ENCODE assay signal across 26 cellular contexts in the genomic region with DNA sequence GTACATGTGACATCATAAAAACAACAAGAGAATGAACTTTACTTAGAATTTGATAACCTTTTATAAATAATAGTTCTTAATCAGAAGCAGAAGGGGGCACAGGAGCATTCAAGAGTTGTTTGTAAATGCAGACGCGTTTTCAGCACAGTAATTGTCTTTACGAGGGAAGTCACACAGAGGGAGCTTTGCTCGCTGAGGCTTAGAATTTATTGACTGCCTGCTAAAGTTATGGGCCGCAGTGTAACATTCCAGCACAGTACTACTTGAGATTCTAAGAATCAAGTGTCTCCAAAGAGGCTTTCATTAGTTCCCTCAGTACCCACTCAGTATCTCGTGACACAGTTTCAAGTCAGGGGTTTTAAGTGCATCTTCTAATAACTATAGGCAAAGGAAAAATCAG.
"Had no signal": no experiment of that assay in that cellular context is flagged by ENCODE, and none has a peak within 500 bp of the region (broad histone marks: within the 10 kb centered on the region; RNA-seq: fewer than 3 reads in every experiment).

No MANE protein-coding gene starts in this region.

- H3K9me3 ChIP-seq: gastrocnemius medialis, transverse colon, uterus had no signal

- ATAC-seq: activated CD4-positive, alpha-beta T cell treated with anti-CD3 and anti-CD28 coated beads for 36 hours; activated T-cell treated with anti-CD3 and anti-CD28 coated beads, Interleukin-2, amount 50 U/mL, for 72 hours; gastrocnemius medialis; left ventricle myocardium superior; natural killer cell; stimulated activated naive B cell treated with anti-CD40 and anti-IgM and Interleukin-4, amounts not matched to agents 10 μg/mL and 1 μg/mL and 100 μg/mL, for 72 hours had no signal

- H3K36me3 Mint-ChIP-seq: activated CD4-positive, alpha-beta memory T cell treated with anti-CD3 and anti-CD28 coated beads for 36 hours; activated naive CD4-positive, alpha-beta T cell treated with anti-CD3 and anti-CD28 coated beads, Interleukin-2, amount 10 ng/mL, durations not matched to agents 7 days and 5 days; stimulated activated naive B cell treated with anti-CD40 and anti-IgM and Interleukin-4, amounts not matched to agents 10 μg/mL and 1 μg/mL and 100 μg/mL, for 72 hours had no signal

- H3K27me3 ChIP-seq: esophagus squamous epithelium, sigmoid colon, transverse colon, uterus had no signal

- H3K36me3 ChIP-seq: esophagus squamous epithelium, gastrocnemius medialis, sigmoid colon, transverse colon, uterus had no signal

- H3K4me3 Mint-ChIP-seq: activated B cell treated with CpG ODN at 0.5 μM for 24 hours; activated CD4-positive, alpha-beta memory T cell treated with anti-CD3 and anti-CD28 coated beads for 36 hours; activated CD4-positive, alpha-beta T cell treated with anti-CD3 and anti-CD28 coated beads for 36 hours; activated naive CD4-positive, alpha-beta T cell treated with anti-CD3 and anti-CD28 coated beads, Interleukin-2, amount 10 ng/mL, durations not matched to agents 7 days and 5 days; activated T-cell treated with anti-CD3 and anti-CD28 coated beads, Interleukin-2, amount 50 U/mL, for 72 hours; natural killer cell; stimulated activated naive B cell treated with anti-CD40 and anti-IgM and Interleukin-4, amounts not matched to agents 10 μg/mL and 1 μg/mL and 100 μg/mL, for 72 hours had no signal

- H3K4me1 ChIP-seq: esophagus squamous epithelium, gastrocnemius medialis, sigmoid colon, transverse colon, uterus had no signal

- H3K4me2 ChIP-seq: smooth muscle cell had no signal

- H3K9me3 Mint-ChIP-seq: activated naive CD4-positive, alpha-beta T cell treated with anti-CD3 and anti-CD28 coated beads, Interleukin-2, amount 10 ng/mL, durations not matched to agents 7 days and 5 days; natural killer cell had no signal

- DNase-seq: activated B cell treated with CpG ODN at 0.5 μM for 24 hours; activated CD4-positive, alpha-beta memory T cell treated with anti-CD3 and anti-CD28 coated beads for 36 hours; activated CD4-positive, alpha-beta T cell treated with anti-CD3 and anti-CD28 coated beads for 36 hours; activated effector memory CD4-positive, alpha-beta T cell treated with anti-CD3 and anti-CD28 coated beads, Interleukin-2, amount 50 U/mL, for 16 hours; activated naive CD4-positive, alpha-beta T cell treated with anti-CD3 and anti-CD28 coated beads, Interleukin-2, amount 10 ng/mL, durations not matched to agents 7 days and 5 days; activated T-cell treated with anti-CD3 and anti-CD28 coated beads, Interleukin-2, amount 50 U/mL, for 72 hours; cerebellar nuclear complex; esophagus squamous epithelium; gastrocnemius medialis; head of caudate nucleus; hypothalamus; left ventricle myocardium superior; mammary epithelial cell; midbrain; natural killer cell; retina; sigmoid colon; stimulated activated CD4-positive, alpha-beta T cell treated with anti-CD3 and anti-CD28 coated beads, Interleukin-15, amount 100 ng/mL, for 24 hours; stimulated activated CD8-positive, alpha-beta memory T cell treated with anti-CD3 and anti-CD28 coated beads, Interleukin-4, amount 100 ng/mL, for 48 hours; stimulated activated naive B cell treated with anti-CD40 and anti-IgM and Interleukin-4, amounts not matched to agents 10 μg/mL and 1 μg/mL and 100 μg/mL, for 72 hours; T1000; transverse colon; uterus had no signal

- H3K27ac ChIP-seq: coronary artery, esophagus squamous epithelium, gastrocnemius medialis, sigmoid colon, transverse colon, uterus had no signal

- H3K27me3 Mint-ChIP-seq: activated B cell treated with CpG ODN at 0.5 μM for 24 hours; activated naive CD4-positive, alpha-beta T cell treated with anti-CD3 and anti-CD28 coated beads, Interleukin-2, amount 10 ng/mL, durations not matched to agents 7 days and 5 days; stimulated activated naive B cell treated with anti-CD40 and anti-IgM and Interleukin-4, amounts not matched to agents 10 μg/mL and 1 μg/mL and 100 μg/mL, for 72 hours had no signal

- H3K27ac Mint-ChIP-seq: activated B cell treated with CpG ODN at 0.5 μM for 24 hours; activated CD4-positive, alpha-beta memory T cell treated with anti-CD3 and anti-CD28 coated beads for 36 hours; activated CD4-positive, alpha-beta T cell treated with anti-CD3 and anti-CD28 coated beads for 36 hours; activated naive CD4-positive, alpha-beta T cell treated with anti-CD3 and anti-CD28 coated beads, Interleukin-2, amount 10 ng/mL, durations not matched to agents 7 days and 5 days; activated T-cell treated with anti-CD3 and anti-CD28 coated beads, Interleukin-2, amount 50 U/mL, for 72 hours; natural killer cell; progenitor cell of endocrine pancreas; stimulated activated naive B cell treated with anti-CD40 and anti-IgM and Interleukin-4, amounts not matched to agents 10 μg/mL and 1 μg/mL and 100 μg/mL, for 72 hours had no signal

- H3K4me1 Mint-ChIP-seq: activated B cell treated with CpG ODN at 0.5 μM for 24 hours; activated CD4-positive, alpha-beta T cell treated with anti-CD3 and anti-CD28 coated beads for 36 hours; activated naive CD4-positive, alpha-beta T cell treated with anti-CD3 and anti-CD28 coated beads, Interleukin-2, amount 10 ng/mL, durations not matched to agents 7 days and 5 days; natural killer cell; stimulated activated naive B cell treated with anti-CD40 and anti-IgM and Interleukin-4, amounts not matched to agents 10 μg/mL and 1 μg/mL and 100 μg/mL, for 72 hours had no signal

- H3K4me3 ChIP-seq: coronary artery, esophagus squamous epithelium, gastrocnemius medialis, sigmoid colon, smooth muscle cell, transverse colon, uterus had no signal
